ENCODE assay signal across 8 cellular contexts in genomic region chr19:8831373-8831772, GRCh38. TPM values are rescaled to one million over a fixed set of nuclear protein-coding genes. Genes with fewer than 3 reads are reported as not detected.
A peak's percentile ranks its signal among the peaks of the same experiment; 100 is the strongest.
DNase-seq lines count a peak whose midpoint lies in the region; ATAC-seq and TF ChIP-seq lines count a peak whose summit lies in the region.

No MANE protein-coding gene starts in this region.

- peak overlapping the region; percentile 86 for H3K27ac Mint-ChIP-seq in activated naive CD4-positive, alpha-beta T cell treated with anti-CD3 and anti-CD28 coated beads for 36 hours

- intact Hi-C loops in activated naive CD4-positive, alpha-beta T cell treated with anti-CD3 and anti-CD28 coated beads for 36 hours (cut with micrococcal nuclease): loop anchor here (5.0 kb wide), 4 partner anchors 239 to 791 kb away; partner anchors contain the start of genes ZNF317, ZNF561 and ZNF699
- intact Hi-C loops in adrenal gland (cut with DNase I): no loop called here
- intact Hi-C loops in right lobe of liver (cut with DNase I): no loop called here

- ATAC-seq in right lobe of liver (no peak), HG03432 (IDR thresholded peaks at IDR 0.05; ENCODE audit: unreplicated experiment) (no peak), GM18868 (IDR thresholded peaks at IDR 0.05; ENCODE audit: unreplicated experiment) (no peak)

- peaks cover 6% of the 10 kb centered on the region in 2 donors for H3K4me1 ChIP-seq in adrenal gland (replicated peaks in 1 of 2)
- H3K4me1 ChIP-seq in right lobe of liver: peaks cover 0 to 8% (median 0%) of the 10 kb centered on the region in 4 donors
- peaks cover 0 to 16% (median 8%) of the 10 kb centered on the region in 4 donors for H3K4me1 ChIP-seq in tibial nerve

- H3K27me3 Mint-ChIP-seq in activated naive CD4-positive, alpha-beta T cell treated with anti-CD3 and anti-CD28 coated beads for 36 hours (ENCODE audit: low read depth): no peaks in the 10 kb centered on the region

- peaks cover 21% of the 10 kb centered on the region for H3K4me1 Mint-ChIP-seq in activated naive CD4-positive, alpha-beta T cell treated with anti-CD3 and anti-CD28 coated beads for 36 hours (ENCODE audit: low read depth)

- peaks cover 22% of the 10 kb centered on the region for H3K36me3 Mint-ChIP-seq in activated naive CD4-positive, alpha-beta T cell treated with anti-CD3 and anti-CD28 coated beads for 36 hours (ENCODE audit: low read depth)

- no peak for DNase-seq in activated naive CD4-positive, alpha-beta T cell treated with anti-CD3 and anti-CD28 coated beads for 36 hours
- no peak for DNase-seq in activated naive CD4-positive, alpha-beta T cell treated with anti-CD3 and anti-CD28 coated beads, Interleukin-2, amount 50 U/mL, for 16 hours
- DNase-seq in adrenal gland (no peak), right lobe of liver (no peak), tibial nerve (ENCODE audit: low spot score in 2 of 2) (no peak), GF-D8 (lab: John Stamatoyannopoulos, UW) (no peak)

- no peak for TF ChIP-seq POLR2A in adrenal gland (IDR thresholded peaks at IDR 0.05)
- no peak for TF ChIP-seq POLR2A in right lobe of liver (IDR thresholded peaks at IDR 0.05)
- TF ChIP-seq POLR2A in tibial nerve (IDR thresholded peaks at IDR 0.05): no peak

- TF ChIP-seq CTCF in adrenal gland (IDR thresholded peaks at IDR 0.05): no peak
- no peak for TF ChIP-seq CTCF in right lobe of liver (IDR thresholded peaks at IDR 0.05)
- no peak for TF ChIP-seq CTCF in tibial nerve (IDR thresholded peaks at IDR 0.05)

- TF ChIP-seq EP300 in tibial nerve (IDR thresholded peaks at IDR 0.05): no peak

- H3K27ac ChIP-seq in adrenal gland (peak overlapping the region in 3 of 5 donors; percentile 92 to 97 (median 96)), right lobe of liver (peak overlapping the region in 2 of 3 donors; percentile 84 to 92), tibial nerve (peak overlapping the region; percentile 89 to 95 (median 92))

- peak overlapping the region; percentile 82 for H3K4me3 Mint-ChIP-seq in activated naive CD4-positive, alpha-beta T cell treated with anti-CD3 and anti-CD28 coated beads for 36 hours

- H3K4me3 ChIP-seq in adrenal gland: peak overlapping the region in 3 of 4 donors; percentile 6 to 97 (median 85)
- H3K4me3 ChIP-seq in right lobe of liver: peak overlapping the region; percentile 81 to 99 (median 91)
- peak overlapping the region; percentile 73 to 97 (median 86) for H3K4me3 ChIP-seq in tibial nerve

- H3K27me3 ChIP-seq in adrenal gland (no peaks in the 10 kb centered on the region), right lobe of liver (no peaks in the 10 kb centered on the region), tibial nerve (no peaks in the 10 kb centered on the region)

- WGBS in adrenal gland, 4 donors: 43 to 56% (median 51%) methylated on average over 5 to 6 of the region's 6 CpGs
- 65% methylated on average over 5 of the region's 6 CpGs for WGBS in right lobe of liver (ENCODE audit: insufficient coverage, low coverage, low lambda C conversion rate, missing lambda C conversion rate)
- 48 to 57% methylated on average over 6 of the region's 6 CpGs for WGBS in tibial nerve, 2 donors

- CTCF ChIA-PET in activated naive CD4-positive, alpha-beta T cell treated with anti-CD3 and anti-CD28 coated beads for 36 hours (lab: Charles Lee): no interaction called here

- H3K36me3 ChIP-seq in adrenal gland (replicated peaks in 1 of 2) (no peaks in the 10 kb centered on the region), right lobe of liver (peaks cover 0 to 3% (median 0%) of the 10 kb centered on the region in 4 donors), tibial nerve (peaks cover 0 to 42% (median 2%) of the 10 kb centered on the region in 3 donors)

- H3K9me3 ChIP-seq in adrenal gland (replicated peaks in 1 of 3) (no peaks in the 10 kb centered on the region), right lobe of liver (no peaks in the 10 kb centered on the region), tibial nerve (no peaks in the 10 kb centered on the region)

- peaks cover 3% of the 10 kb centered on the region for H3K9me3 Mint-ChIP-seq in activated naive CD4-positive, alpha-beta T cell treated with anti-CD3 and anti-CD28 coated beads for 36 hours

RNA-seq across cellular contexts. Expression of gene ZNF558, which starts 0.7 kb away (rescaled TPM):
- 10 to 100 TPM; 23.9 to 24.4 TPM for total RNA-seq in activated naive CD4-positive, alpha-beta T cell treated with anti-CD3 and anti-CD28 coated beads for 36 hours
- 10 to 100 TPM; 22.3 to 39.9 (median 27.3) TPM for total RNA-seq in adrenal gland
- 10 to 100 TPM; 15.3 to 24.6 (median 20.6) TPM for polyA plus RNA-seq in adrenal gland
- total RNA-seq in right lobe of liver: 10 to 100 TPM in 3 of 6 experiments, 1 to 10 TPM in 3; 6.9 to 15.9 (median 9.9) TPM
- 10 to 100 TPM; 36.3 to 52.8 (median 43.4) TPM for total RNA-seq in tibial nerve

RNA-seq across cellular contexts. Expression of gene MBD3L1, which starts 0.8 kb away (rescaled TPM):
- total RNA-seq in activated naive CD4-positive, alpha-beta T cell treated with anti-CD3 and anti-CD28 coated beads for 36 hours: not detected
- total RNA-seq in adrenal gland (not detected), right lobe of liver (not detected), tibial nerve (not detected)
- polyA plus RNA-seq in adrenal gland: not detected
